ENCODE assay signal across 8 cellular contexts in genomic region chr7:24572421-24573007, GRCh38. TPM values are rescaled to one million over a fixed set of nuclear protein-coding genes. Genes with fewer than 3 reads are reported as not detected.
A peak's percentile ranks its signal among the peaks of the same experiment; 100 is the strongest.
DNase-seq lines count a peak whose midpoint lies in the region; ATAC-seq and TF ChIP-seq lines count a peak whose summit lies in the region.

No MANE protein-coding gene starts in this region.

- DNase-seq in NCI-H1417 (lab: John Stamatoyannopoulos, UW): peak in 2 of 3 experiments; percentile 49 to 84
- DNase-seq in NCI-H1417 treated with DMSO at 0.1 percent for 48 hours (lab: John Stamatoyannopoulos, UW): no peak
- DNase-seq in NCI-H1105 treated with DMSO at 0.1 percent for 48 hours (lab: John Stamatoyannopoulos, UW): peak; percentile 11
- DNase-seq in activated T-cell treated with anti-CD3 and anti-CD28 coated beads for 4 hours: peak; percentile 3
- DNase-seq in type B pancreatic cell (ENCODE audit: extremely low spot score, unreplicated experiment): no peak

- H3K9me3 ChIP-seq in esophagus (ENCODE audit: control insufficient read depth in 2 of 2, insufficient read depth in 1 of 2, low read depth in 1 of 2, low read length in 1 of 2) (no peaks in the 10 kb centered on the region), muscle layer of colon (ENCODE audit: low read length) (no peaks in the 10 kb centered on the region)

- H3K36me3 ChIP-seq in esophagus (ENCODE audit: control insufficient read depth in 2 of 2, insufficient read depth in 2 of 2, low read length in 1 of 2): no peaks in the 10 kb centered on the region
- no peaks in the 10 kb centered on the region for H3K36me3 ChIP-seq in muscle layer of colon (ENCODE audit: insufficient read depth, low read length)

- no peaks in the 10 kb centered on the region for H3K36me3 Mint-ChIP-seq in type B pancreatic cell

- H3K4me1 Mint-ChIP-seq in type B pancreatic cell (ENCODE audit: unreplicated experiment): peaks cover 16% of the 10 kb centered on the region

- H3K27ac ChIP-seq in esophagus (ENCODE audit: low read depth in 2 of 2, low read length in 1 of 2): peak overlapping the region in 1 of 2 donors; percentile 75
- H3K27ac ChIP-seq in muscle layer of colon (ENCODE audit: low read depth, low read length): no peak overlapping the region

- H3K4me3 ChIP-seq in esophagus (ENCODE audit: low read depth in 1 of 2, low read length in 2 of 2) (peak overlapping the region; percentile 88 to 94), muscle layer of colon (ENCODE audit: low read depth in 1 of 2, low read length in 2 of 2) (peak overlapping the region; percentile 75 to 78)

- H3K4me3 Mint-ChIP-seq in type B pancreatic cell: peak overlapping the region; percentile 93

- TF ChIP-seq CTCF in type B pancreatic cell (conservative IDR thresholded peaks at IDR 0.05): no peak

- peak overlapping the region; percentile 64 for H3K9ac ChIP-seq in muscle layer of colon (ENCODE audit: low read length)

- H3K27me3 ChIP-seq in esophagus (ENCODE audit: control insufficient read depth in 1 of 2, insufficient read depth in 2 of 2, low read length in 2 of 2) (peaks cover 0 to 2% of the 10 kb centered on the region in 2 donors), muscle layer of colon (ENCODE audit: control insufficient read depth in 1 of 2, insufficient read depth in 2 of 2, low read length in 2 of 2) (peaks cover 0 to 4% of the 10 kb centered on the region in 2 donors)

- ATAC-seq in HG02852 (IDR thresholded peaks at IDR 0.05; ENCODE audit: unreplicated experiment): no peak

- WGBS in esophagus, 2 donors: 1 to 2% methylated on average over 15 of the region's 15 CpGs

- H3K27ac Mint-ChIP-seq in type B pancreatic cell: peak overlapping the region; percentile 68

- H3K27me3 Mint-ChIP-seq in type B pancreatic cell: peaks cover 53% of the 10 kb centered on the region

- H3K4me1 ChIP-seq in esophagus (ENCODE audit: control insufficient read depth in 2 of 2, insufficient read depth in 2 of 2, low read length in 1 of 2) (peaks cover 2 to 4% of the 10 kb centered on the region in 2 donors), muscle layer of colon (ENCODE audit: insufficient read depth, low read length) (peaks cover 13% of the 10 kb centered on the region)

- no peaks in the 10 kb centered on the region for H3K9me3 Mint-ChIP-seq in type B pancreatic cell

RNA-seq across cellular contexts. Expression of gene PALS2, which starts 0.7 kb away (rescaled TPM):
- polyA plus RNA-seq in esophagus: 1 to 10 TPM; 1.7 to 2.9 TPM
- 29.3 and 43.1 TPM in 2 replicates for total RNA-seq in type B pancreatic cell (ENCODE audit: low replicate concordance)

Comparison
In these comparisons a context has a peak if more than half of its experiments do, and no peak if none do; other contexts are left out.
1. DNase-seq: peak in NCI-H1417 (2 of 3), NCI-H1105 treated with DMSO at 0.1 percent for 48 hours (single experiment) and activated T-cell treated with anti-CD3 and anti-CD28 coated beads for 4 hours (single experiment); none in NCI-H1417 treated with DMSO at 0.1 percent for 48 hours (single experiment) and type B pancreatic cell (single experiment).